Comparison of ENCODE assay signal across 8 cellular contexts in genomic region chr12:54379401-54380201, GRCh38. TPM values are rescaled to one million over a fixed set of nuclear protein-coding genes. Genes with fewer than 3 reads are reported as not detected.
DNase-seq lines count a peak whose midpoint lies in the region; ATAC-seq and TF ChIP-seq lines count a peak whose summit lies in the region.

No MANE protein-coding gene starts in this region.

- peak; percentile 78 to 92 (median 88) for DNase-seq in CD8-positive, alpha-beta T cell
- DNase-seq in LHCN-M2 (ENCODE audit: low read depth): peak; percentile 80
- peak; percentile 83 for DNase-seq in RWPE2 (ENCODE audit: low spot score)
- peak; percentile 85 for DNase-seq in activated gamma-delta T cell treated with anti-CD3 and anti-CD28 coated beads, Interleukin-2, amount 50 U/mL, for 16 hours (ENCODE audit: low read depth)
- peak; percentile 73 for DNase-seq in foreskin melanocyte
- peak; percentile 88 for DNase-seq in neuronal stem cell (ENCODE audit: low spot score)
- peak; percentile 94 for DNase-seq in stomach

- H3K4ac ChIP-seq in neuronal stem cell (ENCODE audit: low read length): no peak overlapping the region

- H3K9ac ChIP-seq in neuronal stem cell (ENCODE audit: low read depth, low read length, poor library complexity): peak overlapping the region; percentile 54

- peak overlapping the region; percentile 51 for H2AK5ac ChIP-seq in neuronal stem cell (ENCODE audit: low read depth, low read length)

- peaks cover 6% of the 10 kb centered on the region for H3K79me1 ChIP-seq in neuronal stem cell (ENCODE audit: low read depth, low read length)

- peak overlapping the region; percentile 81 for H3K18ac ChIP-seq in neuronal stem cell (ENCODE audit: low read length)

- no peak overlapping the region for H3K27ac Mint-ChIP-seq in CD8-positive, alpha-beta T cell

- no peak overlapping the region for H2BK120ac ChIP-seq in neuronal stem cell (ENCODE audit: low read depth, low read length)

- H3K4me2 ChIP-seq in neuronal stem cell (ENCODE audit: insufficient read depth, low read length, poor library complexity, severe bottlenecking): peak overlapping the region; percentile 84

- POLR2A ChIA-PET in CD8-positive, alpha-beta T cell (lab: Charles Lee): interaction anchor here (1.1 kb wide), 1 partner anchor 55 kb away, joined by 3 read pairs; the partner anchor contains the start of gene COPZ1

- CTCF ChIA-PET in CD8-positive, alpha-beta T cell (lab: Charles Lee): interaction anchor here (0.6 to 12.2 kb wide), 56 partner anchors 8 to 600 kb away, joined by 3 to 150 read pairs (median 5); partner anchors contain the start of genes ITGA5 and NFE2

- TF ChIP-seq CTCF in CD8-positive, alpha-beta T cell (IDR thresholded peaks at IDR 0.05): peak; percentile 100
- TF ChIP-seq CTCF in RWPE2 (IDR thresholded peaks at IDR 0.05; ENCODE audit: poor library complexity, severe bottlenecking): peak; percentile 98
- peak in 6 of 7 experiments; percentile 30 to 100 (median 99) for TF ChIP-seq CTCF in stomach (IDR thresholded peaks at IDR 0.05)

- peak overlapping the region; percentile 25 for H3K14ac ChIP-seq in neuronal stem cell (ENCODE audit: low read length)

- H3K27me3 ChIP-seq in CD8-positive, alpha-beta T cell (ENCODE audit: insufficient read depth, low read length): no peaks in the 10 kb centered on the region
- H3K27me3 ChIP-seq in RWPE2 (ENCODE audit: insufficient read depth, poor library complexity, severe bottlenecking) (no peaks in the 10 kb centered on the region), neuronal stem cell (ENCODE audit: control insufficient read depth in 3 of 3, insufficient read depth in 3 of 3, low read depth in 1 of 3, low read length in 3 of 3) (no peaks in the 10 kb centered on the region), stomach (no peaks in the 10 kb centered on the region)

- TF ChIP-seq POLR2A in stomach (IDR thresholded peaks at IDR 0.05): no peak

- peak overlapping the region; percentile 85 for H2AFZ ChIP-seq in neuronal stem cell (ENCODE audit: low read length)

- H3K36me3 ChIP-seq in CD8-positive, alpha-beta T cell (ENCODE audit: insufficient read depth, low read length): no peaks in the 10 kb centered on the region
- peaks cover 75% of the 10 kb centered on the region for H3K36me3 ChIP-seq in RWPE2 (ENCODE audit: low read depth)
- peaks cover 0 to 4% of the 10 kb centered on the region in 2 donors for H3K36me3 ChIP-seq in neuronal stem cell (replicated peaks in 1 of 2; ENCODE audit: control insufficient read depth in 2 of 2, insufficient read depth in 2 of 2, low read length in 2 of 2)
- peaks cover 0 to 4% (median 0%) of the 10 kb centered on the region in 4 donors for H3K36me3 ChIP-seq in stomach

- no peak overlapping the region for H4K91ac ChIP-seq in neuronal stem cell (ENCODE audit: low read depth, low read length, poor library complexity)

- peaks cover 8% of the 10 kb centered on the region for H3K4me1 Mint-ChIP-seq in CD8-positive, alpha-beta T cell (ENCODE audit: low read depth)

- H3K9me3 Mint-ChIP-seq in CD8-positive, alpha-beta T cell: no peaks in the 10 kb centered on the region

- no peaks in the 10 kb centered on the region for H3K27me3 Mint-ChIP-seq in CD8-positive, alpha-beta T cell (ENCODE audit: low read depth)

- peak; percentile 100 for ATAC-seq in CD8-positive, alpha-beta T cell
- ATAC-seq in GM21515 (IDR thresholded peaks at IDR 0.05; ENCODE audit: unreplicated experiment) (peak; percentile 79), RWPE2 (ENCODE audit: low read depth) (peak; percentile 72)

- H3K4me3 Mint-ChIP-seq in CD8-positive, alpha-beta T cell: peak overlapping the region; percentile 71

- intact Hi-C loops in CD8-positive, alpha-beta T cell (cut with DNase I, micrococcal nuclease): loop anchor here (1.0 to 10.0 kb wide), 3 partner anchors 159 to 395 kb away; partner anchors contain the start of gene HOXC10 (in 1 of the 2)
- intact Hi-C loops in stomach (cut with DNase I; ENCODE audit: low total_unique reads): no loop called here

- no peak overlapping the region for H2BK12ac ChIP-seq in neuronal stem cell (ENCODE audit: low read length)

- H2BK15ac ChIP-seq in neuronal stem cell (ENCODE audit: low read length): no peak overlapping the region

- H3K4me3 ChIP-seq in CD8-positive, alpha-beta T cell (ENCODE audit: low read depth, low read length): peak overlapping the region; percentile 45
- H3K4me3 ChIP-seq in RWPE2 (ENCODE audit: severe bottlenecking) (no peak overlapping the region), neuronal stem cell (ENCODE audit: low read length in 2 of 2) (peak overlapping the region; percentile 62 to 63), stomach (peak overlapping the region; percentile 46 to 52 (median 50))

- no peak overlapping the region for H3K27ac ChIP-seq in CD8-positive, alpha-beta T cell (ENCODE audit: low read depth, low read length)
- H3K27ac ChIP-seq in RWPE2 (ENCODE audit: poor library complexity, severe bottlenecking): no peak overlapping the region
- H3K27ac ChIP-seq in neuronal stem cell (replicated peaks; ENCODE audit: low read length): peak overlapping the region; percentile 63
- peak overlapping the region; percentile 33 to 82 (median 73) for H3K27ac ChIP-seq in stomach

- no CpG with 5 or more reads among the region's 19 CpGs for WGBS in neuronal stem cell (ENCODE audit: extremely low coverage in 2 of 2, insufficient read length in 2 of 2, insufficient replicate concordance in 1 of 2), 2 donors
- WGBS in stomach, 5 donors: 11 to 14% (median 12%) methylated on average over 19 of the region's 19 CpGs

- H3K36me3 Mint-ChIP-seq in CD8-positive, alpha-beta T cell: no peaks in the 10 kb centered on the region

- H3K23ac ChIP-seq in neuronal stem cell (ENCODE audit: low read depth, low read length, poor library complexity): no peak overlapping the region

- H2BK5ac ChIP-seq in neuronal stem cell (ENCODE audit: low read length): peak overlapping the region; percentile 25

- H4K8ac ChIP-seq in neuronal stem cell (ENCODE audit: low read depth, low read length): no peak overlapping the region

- H3K9me3 ChIP-seq in CD8-positive, alpha-beta T cell (ENCODE audit: low read length): no peaks in the 10 kb centered on the region
- H3K9me3 ChIP-seq in RWPE2 (ENCODE audit: severe bottlenecking) (no peaks in the 10 kb centered on the region), neuronal stem cell (replicated peaks in 1 of 2; ENCODE audit: control insufficient read depth in 2 of 2, insufficient read depth in 1 of 2, low read depth in 1 of 2, low read length in 2 of 2) (no peaks in the 10 kb centered on the region), stomach (no peaks in the 10 kb centered on the region)

- no peaks in the 10 kb centered on the region for H3K4me1 ChIP-seq in CD8-positive, alpha-beta T cell (ENCODE audit: insufficient read depth, low read length)
- H3K4me1 ChIP-seq in RWPE2 (ENCODE audit: insufficient read depth, poor library complexity, severe bottlenecking) (peaks cover 16% of the 10 kb centered on the region), neuronal stem cell (ENCODE audit: control insufficient read depth in 2 of 2, insufficient read depth in 1 of 2, low read depth in 1 of 2, low read length in 2 of 2) (peaks cover 15 to 22% of the 10 kb centered on the region in 2 donors), stomach (peaks cover 5 to 62% (median 28%) of the 10 kb centered on the region in 4 donors)

- no peak for TF ChIP-seq EP300 in stomach (IDR thresholded peaks at IDR 0.05)

RNA-seq across cellular contexts. Expression of gene ZNF385A, which starts 4.9 kb away (rescaled TPM):
- 1 to 10 TPM; 2.1 TPM for total RNA-seq in CD8-positive, alpha-beta T cell
- 2.6 and 3.7 TPM in 2 replicates for total RNA-seq in LHCN-M2 (2014; rRNA removed)
- polyA plus RNA-seq in LHCN-M2 (2012): 6.2 TPM
- polyA plus RNA-seq in neuronal stem cell (2013, experiment 1 of 2): 60.0 TPM
- 56.5 TPM for polyA plus RNA-seq in neuronal stem cell (2013, experiment 2 of 2)
- total RNA-seq in stomach: 10 to 100 TPM in 1 of 5 donors, 1 to 10 TPM in 4; 1.2 to 35.7 (median 2.6) TPM
- 10 to 100 TPM; 16.9 to 35.1 (median 17.6) TPM for polyA plus RNA-seq in stomach

RNA-seq across cellular contexts. Expression of gene GPR84, which starts 15.3 kb away (rescaled TPM):
- total RNA-seq in CD8-positive, alpha-beta T cell: not detected
- total RNA-seq in LHCN-M2 (2014; rRNA removed): not detected in 2 replicates
- polyA plus RNA-seq in LHCN-M2 (2012): not detected
- 0.03 TPM for polyA plus RNA-seq in neuronal stem cell (2013, experiment 1 of 2)
- polyA plus RNA-seq in neuronal stem cell (2013, experiment 2 of 2): 0.04 TPM
- total RNA-seq in stomach: not detected
- 1 to 10 TPM in 1 of 3 donors, under 1 TPM in 2; 0.46 to 1.4 (median 0.50) TPM for polyA plus RNA-seq in stomach

RNA-seq across cellular contexts. Expression of gene ITGA5, which starts 39.5 kb away (rescaled TPM):
- 100 to 1,000 TPM; 115 to 125 TPM for total RNA-seq in CD8-positive, alpha-beta T cell
- total RNA-seq in LHCN-M2 (2014; rRNA removed) (202 and 242 TPM in 2 replicates), stomach (100 to 1,000 TPM in 2 of 5 donors, 10 to 100 TPM in 3; 53.7 to 182 (median 88.8) TPM)
- polyA plus RNA-seq in LHCN-M2 (2012): 120 TPM
- 37.3 TPM for polyA plus RNA-seq in neuronal stem cell (2013, experiment 1 of 2)
- polyA plus RNA-seq in neuronal stem cell (2013, experiment 2 of 2): 38.6 TPM
- 100 to 1,000 TPM in 1 of 3 donors, 10 to 100 TPM in 2; 29.3 to 102 (median 33.2) TPM for polyA plus RNA-seq in stomach

RNA-seq across cellular contexts. Expression of gene COPZ1, which starts 54.7 kb away (rescaled TPM):
- total RNA-seq in CD8-positive, alpha-beta T cell: 10 to 100 TPM; 24.1 to 25.2 TPM
- total RNA-seq in LHCN-M2 (2014; rRNA removed): 124 and 186 TPM in 2 replicates
- polyA plus RNA-seq in LHCN-M2 (2012): 318 TPM
- polyA plus RNA-seq in neuronal stem cell (2013, experiment 1 of 2): 188 TPM
- 183 TPM for polyA plus RNA-seq in neuronal stem cell (2013, experiment 2 of 2)
- total RNA-seq in stomach: 10 to 100 TPM; 14.6 to 91.6 (median 42.4) TPM
- polyA plus RNA-seq in stomach: 100 to 1,000 TPM in 2 of 3 donors, 10 to 100 TPM in 1; 92.4 to 133 (median 108) TPM

Comparison
In these comparisons a context has a peak if more than half of its experiments do, and no peak if none do; other contexts are left out.
1. H3K27ac ChIP-seq: peak in neuronal stem cell (single experiment) and stomach (5 of 5); none in CD8-positive, alpha-beta T cell (single experiment) and RWPE2 (single experiment).
2. Peak in every context shown above with its lines, with median percentiles within 50 percentile points of each other: ATAC-seq, DNase-seq and CTCF ChIP-seq.